Comparison of ENCODE assay signal across 1 cellular context in the genomic region with DNA sequence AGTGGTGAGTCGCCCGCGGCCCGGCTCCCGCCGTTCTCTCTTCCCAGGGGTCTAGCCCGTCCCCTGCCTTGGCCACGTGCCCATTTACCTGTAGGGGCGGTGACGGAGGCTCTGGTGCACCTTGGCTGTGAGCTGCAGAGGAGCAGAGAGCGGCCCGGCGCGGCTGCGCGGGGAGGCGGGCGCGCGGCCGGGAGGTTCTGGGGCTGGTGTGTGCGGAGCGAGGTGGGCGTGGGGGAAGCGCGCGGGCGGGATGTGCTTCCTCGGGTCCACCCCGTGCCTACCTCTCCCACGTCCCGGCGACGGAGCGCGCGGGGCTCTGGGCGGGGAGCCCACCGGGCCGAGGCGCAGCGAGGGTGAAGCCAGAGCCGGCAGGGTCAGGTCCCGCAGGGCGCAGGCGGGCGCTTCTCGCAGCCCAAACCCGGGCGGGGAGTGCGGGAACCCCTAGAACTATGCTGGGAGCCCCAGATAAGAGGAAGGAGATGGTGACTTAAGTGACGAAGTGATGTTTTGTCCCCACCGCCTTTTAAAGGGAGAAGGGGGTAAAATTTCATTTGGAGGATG.
A peak's percentile ranks its signal among the peaks of the same experiment; 100 is the strongest.
TF ChIP-seq lines count a peak whose summit lies in the region.

No MANE protein-coding gene starts in this region.

TF ChIP-seq in HEK293, 187 proteins besides CTCF, POLR2A, EP300 and RAD21 (continued from another document and continues in another):
- TF ChIP-seq, protein P1, sequence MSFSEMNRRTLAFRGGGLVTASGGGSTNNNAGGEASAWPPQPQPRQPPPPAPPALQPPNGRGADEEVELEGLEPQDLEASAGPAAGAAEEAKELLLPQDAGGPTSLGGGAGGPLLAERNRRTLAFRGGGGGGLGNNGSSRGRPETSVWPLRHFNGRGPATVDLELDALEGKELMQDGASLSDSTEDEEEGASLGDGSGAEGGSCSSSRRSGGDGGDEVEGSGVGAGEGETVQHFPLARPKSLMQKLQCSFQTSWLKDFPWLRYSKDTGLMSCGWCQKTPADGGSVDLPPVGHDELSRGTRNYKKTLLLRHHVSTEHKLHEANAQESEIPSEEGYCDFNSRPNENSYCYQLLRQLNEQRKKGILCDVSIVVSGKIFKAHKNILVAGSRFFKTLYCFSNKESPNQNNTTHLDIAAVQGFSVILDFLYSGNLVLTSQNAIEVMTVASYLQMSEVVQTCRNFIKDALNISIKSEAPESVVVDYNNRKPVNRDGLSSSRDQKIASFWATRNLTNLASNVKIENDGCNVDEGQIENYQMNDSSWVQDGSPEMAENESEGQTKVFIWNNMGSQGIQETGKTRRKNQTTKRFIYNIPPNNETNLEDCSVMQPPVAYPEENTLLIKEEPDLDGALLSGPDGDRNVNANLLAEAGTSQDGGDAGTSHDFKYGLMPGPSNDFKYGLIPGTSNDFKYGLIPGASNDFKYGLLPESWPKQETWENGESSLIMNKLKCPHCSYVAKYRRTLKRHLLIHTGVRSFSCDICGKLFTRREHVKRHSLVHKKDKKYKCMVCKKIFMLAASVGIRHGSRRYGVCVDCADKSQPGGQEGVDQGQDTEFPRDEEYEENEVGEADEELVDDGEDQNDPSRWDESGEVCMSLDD (tag by site-specific recombination; IDR thresholded peaks at IDR 0.05): no peak
- TF ChIP-seq ZNF610 (tag by site-specific recombination; IDR thresholded peaks at IDR 0.05; ENCODE audit: borderline replicate concordance): no peak
- TF ChIP-seq ZSCAN30 (tag by site-specific recombination; IDR thresholded peaks at IDR 0.05): no peak
- peak; percentile 49; the same call in 1 of the 2 replicates for TF ChIP-seq KLF9 (tag by site-specific recombination; IDR thresholded peaks at IDR 0.05; ENCODE audit: low read depth)
- no peak for TF ChIP-seq HOXD13 (CRISPR knock-in tag; IDR thresholded peaks at IDR 0.05; ENCODE audit: borderline replicate concordance)
- no peak for TF ChIP-seq ZXDB (tag by site-specific recombination; IDR thresholded peaks at IDR 0.05)
- TF ChIP-seq MYNN (tag by site-specific recombination; IDR thresholded peaks at IDR 0.05; ENCODE audit: borderline replicate concordance): no peak
- TF ChIP-seq, protein P2, sequence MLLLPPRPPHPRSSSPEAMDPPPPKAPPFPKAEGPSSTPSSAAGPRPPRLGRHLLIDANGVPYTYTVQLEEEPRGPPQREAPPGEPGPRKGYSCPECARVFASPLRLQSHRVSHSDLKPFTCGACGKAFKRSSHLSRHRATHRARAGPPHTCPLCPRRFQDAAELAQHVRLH (tag by site-specific recombination; IDR thresholded peaks at IDR 0.05): no peak
- TF ChIP-seq, protein P3, sequence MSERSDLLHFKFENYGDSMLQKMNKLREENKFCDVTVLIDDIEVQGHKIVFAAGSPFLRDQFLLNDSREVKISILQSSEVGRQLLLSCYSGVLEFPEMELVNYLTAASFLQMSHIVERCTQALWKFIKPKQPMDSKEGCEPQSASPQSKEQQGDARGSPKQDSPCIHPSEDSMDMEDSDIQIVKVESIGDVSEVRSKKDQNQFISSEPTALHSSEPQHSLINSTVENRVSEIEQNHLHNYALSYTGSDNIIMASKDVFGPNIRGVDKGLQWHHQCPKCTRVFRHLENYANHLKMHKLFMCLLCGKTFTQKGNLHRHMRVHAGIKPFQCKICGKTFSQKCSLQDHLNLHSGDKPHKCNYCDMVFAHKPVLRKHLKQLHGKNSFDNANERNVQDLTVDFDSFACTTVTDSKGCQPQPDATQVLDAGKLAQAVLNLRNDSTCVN (tag by site-specific recombination; optimal IDR thresholded peaks at IDR 0.05): peak; percentile 84
- TF ChIP-seq ZNF19 (tag by site-specific recombination; IDR thresholded peaks at IDR 0.05; ENCODE audit: low read depth): no peak
- no peak for TF ChIP-seq OVOL3 (tag by site-specific recombination; IDR thresholded peaks at IDR 0.05)
- TF ChIP-seq HOXC10 (CRISPR knock-in tag; IDR thresholded peaks at IDR 0.05): 0 out of 2 replicates have a peak, but pooled peaks have one; percentile 39
- no peak for TF ChIP-seq ZNF132 (tag by site-specific recombination; IDR thresholded peaks at IDR 0.05; ENCODE audit: borderline replicate concordance)
- no peak for TF ChIP-seq ZNF140 (tag by site-specific recombination; IDR thresholded peaks at IDR 0.05)
- TF ChIP-seq ZNF266 (tag by site-specific recombination; IDR thresholded peaks at IDR 0.05; ENCODE audit: low read depth): no peak
- peak; percentile 91 for TF ChIP-seq ZFHX2 (tag by site-specific recombination; conservative IDR thresholded peaks at IDR 0.05)
- no peak for TF ChIP-seq ZNF521 (tag by site-specific recombination; IDR thresholded peaks at IDR 0.05)
- peak; percentile 51 for TF ChIP-seq SP2 (tag by site-specific recombination; IDR thresholded peaks at IDR 0.05)
- TF ChIP-seq ZNF792 (tag by site-specific recombination; IDR thresholded peaks at IDR 0.05): no peak
- no peak for TF ChIP-seq ZNF248 (tag by site-specific recombination; IDR thresholded peaks at IDR 0.05)
- TF ChIP-seq, protein P4, sequence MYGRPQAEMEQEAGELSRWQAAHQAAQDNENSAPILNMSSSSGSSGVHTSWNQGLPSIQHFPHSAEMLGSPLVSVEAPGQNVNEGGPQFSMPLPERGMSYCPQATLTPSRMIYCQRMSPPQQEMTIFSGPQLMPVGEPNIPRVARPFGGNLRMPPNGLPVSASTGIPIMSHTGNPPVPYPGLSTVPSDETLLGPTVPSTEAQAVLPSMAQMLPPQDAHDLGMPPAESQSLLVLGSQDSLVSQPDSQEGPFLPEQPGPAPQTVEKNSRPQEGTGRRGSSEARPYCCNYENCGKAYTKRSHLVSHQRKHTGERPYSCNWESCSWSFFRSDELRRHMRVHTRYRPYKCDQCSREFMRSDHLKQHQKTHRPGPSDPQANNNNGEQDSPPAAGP (tag by site-specific recombination; IDR thresholded peaks at IDR 0.05): no peak
- no peak for TF ChIP-seq ZNF114 (tag by site-specific recombination; IDR thresholded peaks at IDR 0.05)
- TF ChIP-seq ZNF202 (tag by site-specific recombination; IDR thresholded peaks at IDR 0.05; ENCODE audit: borderline replicate concordance): no peak
- TF ChIP-seq, protein P5, sequence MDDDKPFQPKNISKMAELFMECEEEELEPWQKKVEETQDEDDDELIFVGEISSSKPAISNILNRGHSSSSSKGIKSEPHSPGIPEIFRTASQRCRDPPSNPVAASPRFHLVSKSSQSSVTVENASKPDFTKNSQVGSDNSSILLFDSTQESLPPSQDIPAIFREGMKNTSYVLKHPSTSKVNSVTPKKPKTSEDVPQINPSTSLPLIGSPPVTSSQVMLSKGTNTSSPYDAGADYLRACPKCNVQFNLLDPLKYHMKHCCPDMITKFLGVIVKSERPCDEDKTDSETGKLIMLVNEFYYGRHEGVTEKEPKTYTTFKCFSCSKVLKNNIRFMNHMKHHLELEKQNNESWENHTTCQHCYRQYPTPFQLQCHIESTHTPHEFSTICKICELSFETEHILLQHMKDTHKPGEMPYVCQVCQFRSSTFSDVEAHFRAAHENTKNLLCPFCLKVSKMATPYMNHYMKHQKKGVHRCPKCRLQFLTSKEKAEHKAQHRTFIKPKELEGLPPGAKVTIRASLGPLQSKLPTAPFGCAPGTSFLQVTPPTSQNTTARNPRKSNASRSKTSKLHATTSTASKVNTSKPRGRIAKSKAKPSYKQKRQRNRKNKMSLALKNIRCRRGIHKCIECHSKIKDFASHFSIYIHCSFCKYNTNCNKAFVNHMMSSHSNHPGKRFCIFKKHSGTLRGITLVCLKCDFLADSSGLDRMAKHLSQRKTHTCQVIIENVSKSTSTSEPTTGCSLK (tag by site-specific recombination; IDR thresholded peaks at IDR 0.05): no peak
- 0 out of 2 replicates have a peak, but pooled peaks have one; percentile 28 for TF ChIP-seq ZNF324 (tag by site-specific recombination; IDR thresholded peaks at IDR 0.05)
- no peak for TF ChIP-seq IKZF3 (tag by site-specific recombination; IDR thresholded peaks at IDR 0.05)
- TF ChIP-seq ZNF624 (tag by site-specific recombination; IDR thresholded peaks at IDR 0.05): no peak
- TF ChIP-seq, protein P6, sequence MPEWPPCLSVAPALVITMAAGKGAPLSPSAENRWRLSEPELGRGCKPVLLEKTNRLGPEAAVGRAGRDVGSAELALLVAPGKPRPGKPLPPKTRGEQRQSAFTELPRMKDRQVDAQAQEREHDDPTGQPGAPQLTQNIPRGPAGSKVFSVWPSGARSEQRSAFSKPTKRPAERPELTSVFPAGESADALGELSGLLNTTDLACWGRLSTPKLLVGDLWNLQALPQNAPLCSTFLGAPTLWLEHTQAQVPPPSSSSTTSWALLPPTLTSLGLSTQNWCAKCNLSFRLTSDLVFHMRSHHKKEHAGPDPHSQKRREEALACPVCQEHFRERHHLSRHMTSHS (tag by site-specific recombination; IDR thresholded peaks at IDR 0.05): no peak
- TF ChIP-seq ZBTB1 (tag by site-specific recombination; IDR thresholded peaks at IDR 0.05): no peak
- no peak for TF ChIP-seq ZBTB21 (tag by site-specific recombination; IDR thresholded peaks at IDR 0.05)
- TF ChIP-seq SP3 (tag by site-specific recombination; IDR thresholded peaks at IDR 0.05): no peak; the same call in 1 of the 2 replicates
- TF ChIP-seq YY1 (tag by site-specific recombination; IDR thresholded peaks at IDR 0.05): no peak
- TF ChIP-seq, protein P7, sequence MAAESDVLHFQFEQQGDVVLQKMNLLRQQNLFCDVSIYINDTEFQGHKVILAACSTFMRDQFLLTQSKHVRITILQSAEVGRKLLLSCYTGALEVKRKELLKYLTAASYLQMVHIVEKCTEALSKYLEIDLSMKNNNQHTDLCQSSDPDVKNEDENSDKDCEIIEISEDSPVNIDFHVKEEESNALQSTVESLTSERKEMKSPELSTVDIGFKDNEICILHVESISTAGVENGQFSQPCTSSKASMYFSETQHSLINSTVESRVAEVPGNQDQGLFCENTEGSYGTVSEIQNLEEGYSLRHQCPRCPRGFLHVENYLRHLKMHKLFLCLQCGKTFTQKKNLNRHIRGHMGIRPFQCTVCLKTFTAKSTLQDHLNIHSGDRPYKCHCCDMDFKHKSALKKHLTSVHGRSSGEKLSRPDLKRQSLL (tag by site-specific recombination; IDR thresholded peaks at IDR 0.05): no peak; the same call in 1 of the 2 replicates
- TF ChIP-seq ZNF626 (tag by site-specific recombination; IDR thresholded peaks at IDR 0.05): no peak
- TF ChIP-seq ZSCAN16 (tag by site-specific recombination; IDR thresholded peaks at IDR 0.05): no peak
- 0 out of 2 replicates have a peak, but pooled peaks have one; percentile 11 for TF ChIP-seq KLF16 (tag by site-specific recombination; IDR thresholded peaks at IDR 0.05)
- TF ChIP-seq GLIS1 (tag by site-specific recombination; IDR thresholded peaks at IDR 0.05): no peak
- TF ChIP-seq REPIN1 (tag by site-specific recombination; IDR thresholded peaks at IDR 0.05; ENCODE audit: low read depth): 0 out of 2 replicates have a peak, but pooled peaks have one; percentile 44
- TF ChIP-seq, protein P8, sequence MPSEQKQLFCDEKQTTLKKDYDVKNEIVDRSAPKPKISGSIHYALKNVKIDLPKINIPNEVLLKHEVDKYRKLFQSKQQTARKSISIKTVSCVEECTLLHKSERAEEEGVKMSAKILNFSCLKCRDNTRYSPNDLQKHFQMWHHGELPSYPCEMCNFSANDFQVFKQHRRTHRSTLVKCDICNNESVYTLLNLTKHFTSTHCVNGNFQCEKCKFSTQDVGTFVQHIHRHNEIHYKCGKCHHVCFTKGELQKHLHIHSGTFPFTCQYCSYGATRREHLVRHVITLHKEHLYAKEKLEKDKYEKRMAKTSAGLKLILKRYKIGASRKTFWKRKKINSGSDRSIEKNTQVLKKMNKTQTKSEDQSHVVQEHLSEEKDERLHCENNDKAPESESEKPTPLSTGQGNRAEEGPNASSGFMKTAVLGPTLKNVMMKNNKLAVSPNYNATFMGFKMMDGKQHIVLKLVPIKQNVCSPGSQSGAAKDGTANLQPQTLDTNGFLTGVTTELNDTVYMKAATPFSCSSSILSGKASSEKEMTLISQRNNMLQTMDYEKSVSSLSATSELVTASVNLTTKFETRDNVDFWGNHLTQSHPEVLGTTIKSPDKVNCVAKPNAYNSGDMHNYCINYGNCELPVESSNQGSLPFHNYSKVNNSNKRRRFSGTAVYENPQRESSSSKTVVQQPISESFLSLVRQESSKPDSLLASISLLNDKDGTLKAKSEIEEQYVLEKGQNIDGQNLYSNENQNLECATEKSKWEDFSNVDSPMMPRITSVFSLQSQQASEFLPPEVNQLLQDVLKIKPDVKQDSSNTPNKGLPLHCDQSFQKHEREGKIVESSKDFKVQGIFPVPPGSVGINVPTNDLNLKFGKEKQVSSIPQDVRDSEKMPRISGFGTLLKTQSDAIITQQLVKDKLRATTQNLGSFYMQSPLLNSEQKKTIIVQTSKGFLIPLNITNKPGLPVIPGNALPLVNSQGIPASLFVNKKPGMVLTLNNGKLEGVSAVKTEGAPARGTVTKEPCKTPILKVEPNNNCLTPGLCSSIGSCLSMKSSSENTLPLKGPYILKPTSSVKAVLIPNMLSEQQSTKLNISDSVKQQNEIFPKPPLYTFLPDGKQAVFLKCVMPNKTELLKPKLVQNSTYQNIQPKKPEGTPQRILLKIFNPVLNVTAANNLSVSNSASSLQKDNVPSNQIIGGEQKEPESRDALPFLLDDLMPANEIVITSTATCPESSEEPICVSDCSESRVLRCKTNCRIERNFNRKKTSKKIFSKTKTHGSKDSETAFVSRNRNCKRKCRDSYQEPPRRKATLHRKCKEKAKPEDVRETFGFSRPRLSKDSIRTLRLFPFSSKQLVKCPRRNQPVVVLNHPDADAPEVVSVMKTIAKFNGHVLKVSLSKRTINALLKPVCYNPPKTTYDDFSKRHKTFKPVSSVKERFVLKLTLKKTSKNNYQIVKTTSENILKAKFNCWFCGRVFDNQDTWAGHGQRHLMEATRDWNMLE (tag by site-specific recombination; conservative IDR thresholded peaks at IDR 0.05; ENCODE audit: low read depth): no peak
- TF ChIP-seq GLIS2 (tag by site-specific recombination; IDR thresholded peaks at IDR 0.05): no peak
- no peak for TF ChIP-seq ZNF768 (tag by site-specific recombination; IDR thresholded peaks at IDR 0.05)
- TF ChIP-seq ZNF169 (tag by site-specific recombination; IDR thresholded peaks at IDR 0.05): no peak
- no peak for TF ChIP-seq MEIS1 (CRISPR knock-in tag; IDR thresholded peaks at IDR 0.05; ENCODE audit: borderline replicate concordance)
- no peak for TF ChIP-seq ZNF529 (tag by site-specific recombination; IDR thresholded peaks at IDR 0.05; ENCODE audit: insufficient replicate concordance)
